Comparison of ENCODE assay signal across 12 cellular contexts in genomic region chr4:2795558-2796260, GRCh38. TPM values are rescaled to one million over a fixed set of nuclear protein-coding genes. Genes with fewer than 3 reads are reported as not detected.
DNase-seq lines count a peak whose midpoint lies in the region; ATAC-seq and TF ChIP-seq lines count a peak whose summit lies in the region.
"Had no signal": no experiment of that assay in that cellular context is flagged by ENCODE, and none has a peak within 500 bp of the region (broad histone marks: within the 10 kb centered on the region; RNA-seq: fewer than 3 reads in every experiment).

No MANE protein-coding gene starts in this region.

- no peak overlapping the region for H3K27ac Mint-ChIP-seq in activated CD4-positive, alpha-beta T cell treated with anti-CD3 and anti-CD28 coated beads, Interleukin-2, amount 10 ng/mL, durations not matched to agents 24 days and 14 days
- H3K27ac Mint-ChIP-seq in activated CD4-positive, alpha-beta T cell treated with anti-CD3 and anti-CD28 coated beads for 36 hours = no peak overlapping the region
- H3K27ac Mint-ChIP-seq in dendritic cell treated with granulocyte-macrophage colony-stimulating factor and Interleukin-4, amounts not matched to agents 40 ng/mL and 50 ng/mL, for 4 days = peak overlapping the region; percentile 94
- H3K27ac Mint-ChIP-seq in CD8-positive, alpha-beta memory T cell = peak overlapping the region in 1 of 8 donors; percentile 64

- TF ChIP-seq CTCF in right lobe of liver (IDR thresholded peaks at IDR 0.05) (no peak), suprapubic skin (IDR thresholded peaks at IDR 0.05) (no peak)

- no peak for ATAC-seq in activated CD4-positive, alpha-beta T cell treated with anti-CD3 and anti-CD28 coated beads for 36 hours
- no peak for ATAC-seq in right lobe of liver

- H3K9me3 ChIP-seq in right lobe of liver = no peaks in the 10 kb centered on the region
- no peaks in the 10 kb centered on the region for H3K9me3 ChIP-seq in suprapubic skin
- H3K9me3 ChIP-seq in CD8-positive, alpha-beta memory T cell (ENCODE audit: low read length) = no peaks in the 10 kb centered on the region
- H3K9me3 ChIP-seq: thoracic aorta had no signal

- H3K4me1 ChIP-seq in right lobe of liver (peaks cover 0 to 87% (median 49%) of the 10 kb centered on the region in 4 donors), suprapubic skin (peaks cover 77% of the 10 kb centered on the region)
- H3K4me1 ChIP-seq in CD8-positive, alpha-beta memory T cell (ENCODE audit: insufficient read depth, low read length) = peaks cover 55% of the 10 kb centered on the region

- POLR2A ChIA-PET in activated CD4-positive, alpha-beta T cell treated with anti-CD3 and anti-CD28 coated beads for 36 hours (lab: Charles Lee) = interaction anchor here (1.1 kb wide), 1 partner anchor 50 kb away, joined by 3 read pairs; no protein-coding TSS in a partner anchor
- POLR2A ChIA-PET in CD8-positive, alpha-beta memory T cell (lab: Charles Lee) = no interaction called here

- intact Hi-C loops in activated CD4-positive, alpha-beta T cell treated with anti-CD3 and anti-CD28 coated beads, Interleukin-2, amount 10 ng/mL, durations not matched to agents 24 days and 14 days (cut with micrococcal nuclease) = loop anchor here (5.0 kb wide), 2 partner anchors 33 to 48 kb away; no protein-coding TSS in a partner anchor
- intact Hi-C loops in activated CD4-positive, alpha-beta T cell treated with anti-CD3 and anti-CD28 coated beads for 36 hours (cut with DNase I, micrococcal nuclease) = loop anchor here in 1 of 2 experiments (5.0 kb wide), 1 partner anchor 33 kb away; no protein-coding TSS in a partner anchor
- intact Hi-C loops in dendritic cell treated with granulocyte-macrophage colony-stimulating factor and Interleukin-4, amounts not matched to agents 40 ng/mL and 50 ng/mL, for 4 days (cut with micrococcal nuclease) = loop anchor here (5.0 kb wide), 1 partner anchor 137 kb away; no protein-coding TSS in a partner anchor
- intact Hi-C loops in right lobe of liver (cut with DNase I) = no loop called here

- H3K27me3 ChIP-seq in right lobe of liver (no peaks in the 10 kb centered on the region), suprapubic skin (no peaks in the 10 kb centered on the region)
- no peaks in the 10 kb centered on the region for H3K27me3 ChIP-seq in CD8-positive, alpha-beta memory T cell (ENCODE audit: insufficient read depth, low read length, poor library complexity, severe bottlenecking)

- H3K4me3 ChIP-seq in right lobe of liver = peak overlapping the region; percentile 72 to 83 (median 75)
- peak overlapping the region; percentile 87 for H3K4me3 ChIP-seq in suprapubic skin
- H3K4me3 ChIP-seq in CD8-positive, alpha-beta memory T cell (ENCODE audit: low read length) = no peak overlapping the region
- H3K4me3 ChIP-seq: thoracic aorta had no signal

- 40% methylated on average over 1 of the region's 24 CpGs for WGBS in right lobe of liver (ENCODE audit: insufficient coverage, low coverage, low lambda C conversion rate, missing lambda C conversion rate)
- WGBS in suprapubic skin = 35% methylated on average over 19 of the region's 24 CpGs

- CTCF ChIA-PET in activated CD4-positive, alpha-beta T cell treated with anti-CD3 and anti-CD28 coated beads for 36 hours (lab: Charles Lee) = no interaction called here
- CTCF ChIA-PET in CD8-positive, alpha-beta memory T cell (lab: Charles Lee) = interaction anchor here (1.0 kb wide), 1 partner anchor 32 kb away, joined by 3 read pairs; no protein-coding TSS in a partner anchor

- H3K27ac ChIP-seq in right lobe of liver (peak overlapping the region; percentile 85 to 90 (median 85)), suprapubic skin (peak overlapping the region; percentile 84)
- no peak overlapping the region for H3K27ac ChIP-seq in CD8-positive, alpha-beta memory T cell (ENCODE audit: low read depth, low read length)
- H3K27ac ChIP-seq: VCaP had no signal

- TF ChIP-seq EP300 in suprapubic skin (IDR thresholded peaks at IDR 0.05) = no peak

- no peak for TF ChIP-seq POLR2A in right lobe of liver (IDR thresholded peaks at IDR 0.05)
- TF ChIP-seq POLR2A in suprapubic skin (IDR thresholded peaks at IDR 0.05) = no peak

- no peak for DNase-seq in activated CD4-positive, alpha-beta T cell treated with anti-CD3 and anti-CD28 coated beads, Interleukin-2, amount 10 ng/mL, durations not matched to agents 24 days and 14 days
- no peak for DNase-seq in activated CD4-positive, alpha-beta T cell treated with anti-CD3 and anti-CD28 coated beads for 36 hours
- DNase-seq in right lobe of liver = peak; percentile 39 to 59 (median 53)
- DNase-seq in suprapubic skin (ENCODE audit: low spot score in 2 of 2) = peak; percentile 76 to 77
- no peak for DNase-seq in NCI-H82 treated with DMSO at 0.1 percent for 48 hours (lab: John Stamatoyannopoulos, UW; ENCODE audit: unreplicated experiment)
- no peak for DNase-seq in CD8-positive, alpha-beta memory T cell
- DNase-seq in effector CD8-positive, alpha-beta T cell (lab: John Stamatoyannopoulos, UW) = no peak
- DNase-seq: NCI-H1105; stimulated activated CD4-positive, alpha-beta T cell treated with anti-CD3 and anti-CD28 coated beads, Interleukin-2, amount 100 ng/mL, for 24 hours had no signal

- peak overlapping the region; percentile 90 for H3K4me3 Mint-ChIP-seq in activated CD4-positive, alpha-beta T cell treated with anti-CD3 and anti-CD28 coated beads, Interleukin-2, amount 10 ng/mL, durations not matched to agents 24 days and 14 days
- no peak overlapping the region for H3K4me3 Mint-ChIP-seq in activated CD4-positive, alpha-beta T cell treated with anti-CD3 and anti-CD28 coated beads for 36 hours
- peak overlapping the region; percentile 88 for H3K4me3 Mint-ChIP-seq in dendritic cell treated with granulocyte-macrophage colony-stimulating factor and Interleukin-4, amounts not matched to agents 40 ng/mL and 50 ng/mL, for 4 days
- H3K4me3 Mint-ChIP-seq in CD8-positive, alpha-beta memory T cell = peak overlapping the region in 1 of 7 donors; percentile 40

- H3K27me3 Mint-ChIP-seq in activated CD4-positive, alpha-beta T cell treated with anti-CD3 and anti-CD28 coated beads, Interleukin-2, amount 10 ng/mL, durations not matched to agents 24 days and 14 days = no peaks in the 10 kb centered on the region
- no peaks in the 10 kb centered on the region for H3K27me3 Mint-ChIP-seq in activated CD4-positive, alpha-beta T cell treated with anti-CD3 and anti-CD28 coated beads for 36 hours
- no peaks in the 10 kb centered on the region for H3K27me3 Mint-ChIP-seq in dendritic cell treated with granulocyte-macrophage colony-stimulating factor and Interleukin-4, amounts not matched to agents 40 ng/mL and 50 ng/mL, for 4 days
- no peaks in the 10 kb centered on the region for H3K27me3 Mint-ChIP-seq in CD8-positive, alpha-beta memory T cell

- H3K36me3 ChIP-seq in right lobe of liver = peaks cover 0 to 2% (median 0%) of the 10 kb centered on the region in 4 donors
- no peaks in the 10 kb centered on the region for H3K36me3 ChIP-seq in suprapubic skin
- H3K36me3 ChIP-seq in CD8-positive, alpha-beta memory T cell (ENCODE audit: insufficient read depth, low read length) = no peaks in the 10 kb centered on the region
- H3K36me3 ChIP-seq: thoracic aorta had no signal

- no peaks in the 10 kb centered on the region for H3K9me3 Mint-ChIP-seq in activated CD4-positive, alpha-beta T cell treated with anti-CD3 and anti-CD28 coated beads, Interleukin-2, amount 10 ng/mL, durations not matched to agents 24 days and 14 days
- H3K9me3 Mint-ChIP-seq in activated CD4-positive, alpha-beta T cell treated with anti-CD3 and anti-CD28 coated beads for 36 hours (ENCODE audit: low read depth) = no peaks in the 10 kb centered on the region
- no peaks in the 10 kb centered on the region for H3K9me3 Mint-ChIP-seq in dendritic cell treated with granulocyte-macrophage colony-stimulating factor and Interleukin-4, amounts not matched to agents 40 ng/mL and 50 ng/mL, for 4 days
- no peaks in the 10 kb centered on the region for H3K9me3 Mint-ChIP-seq in CD8-positive, alpha-beta memory T cell

- peaks cover 9% of the 10 kb centered on the region for H3K36me3 Mint-ChIP-seq in activated CD4-positive, alpha-beta T cell treated with anti-CD3 and anti-CD28 coated beads, Interleukin-2, amount 10 ng/mL, durations not matched to agents 24 days and 14 days (ENCODE audit: low read depth)
- peaks cover 2% of the 10 kb centered on the region for H3K36me3 Mint-ChIP-seq in activated CD4-positive, alpha-beta T cell treated with anti-CD3 and anti-CD28 coated beads for 36 hours (ENCODE audit: low read depth)
- H3K36me3 Mint-ChIP-seq in dendritic cell treated with granulocyte-macrophage colony-stimulating factor and Interleukin-4, amounts not matched to agents 40 ng/mL and 50 ng/mL, for 4 days (ENCODE audit: low read depth) = peaks cover 75% of the 10 kb centered on the region
- no peaks in the 10 kb centered on the region for H3K36me3 Mint-ChIP-seq in CD8-positive, alpha-beta memory T cell

- peaks cover 48% of the 10 kb centered on the region for H3K4me1 Mint-ChIP-seq in activated CD4-positive, alpha-beta T cell treated with anti-CD3 and anti-CD28 coated beads, Interleukin-2, amount 10 ng/mL, durations not matched to agents 24 days and 14 days
- peaks cover 49% of the 10 kb centered on the region for H3K4me1 Mint-ChIP-seq in activated CD4-positive, alpha-beta T cell treated with anti-CD3 and anti-CD28 coated beads for 36 hours
- H3K4me1 Mint-ChIP-seq in dendritic cell treated with granulocyte-macrophage colony-stimulating factor and Interleukin-4, amounts not matched to agents 40 ng/mL and 50 ng/mL, for 4 days (ENCODE audit: low read depth) = peaks cover 85% of the 10 kb centered on the region
- H3K4me1 Mint-ChIP-seq in CD8-positive, alpha-beta memory T cell = peaks cover 35 to 63% (median 43%) of the 10 kb centered on the region in 3 donors

RNA-seq across cellular contexts. Expression of gene SH3BP2, which starts 2.8 kb away (rescaled TPM):
- 83.9 and 88.5 TPM in 2 replicates for total RNA-seq in activated CD4-positive, alpha-beta T cell treated with anti-CD3 and anti-CD28 coated beads, Interleukin-2, amount 10 ng/mL, durations not matched to agents 24 days and 14 days
- total RNA-seq in activated CD4-positive, alpha-beta T cell treated with anti-CD3 and anti-CD28 coated beads for 36 hours = 10 to 100 TPM; 63.3 to 68.3 TPM
- total RNA-seq in right lobe of liver (10 to 100 TPM; 34.9 to 51.8 (median 40.7) TPM), suprapubic skin (100 to 1,000 TPM; 116 to 709 (median 162) TPM)
- total RNA-seq in CD8-positive, alpha-beta memory T cell = 10 to 100 TPM; 68.8 to 75.4 TPM
- 35.7 TPM for polyA plus RNA-seq in CD8-positive, alpha-beta memory T cell

RNA-seq across cellular contexts. Expression of gene TNIP2, which starts 39.6 kb away (rescaled TPM):
- total RNA-seq in activated CD4-positive, alpha-beta T cell treated with anti-CD3 and anti-CD28 coated beads, Interleukin-2, amount 10 ng/mL, durations not matched to agents 24 days and 14 days = 98.7 and 99.6 TPM in 2 replicates
- 10 to 100 TPM; 50.6 to 59.4 TPM for total RNA-seq in activated CD4-positive, alpha-beta T cell treated with anti-CD3 and anti-CD28 coated beads for 36 hours
- 10 to 100 TPM in 5 of 6 experiments, 1 to 10 TPM in 1; 9.7 to 40.6 (median 18.8) TPM for total RNA-seq in right lobe of liver
- 10 to 100 TPM; 21.8 to 36.0 (median 30.8) TPM for total RNA-seq in suprapubic skin
- 10 to 100 TPM; 87.7 to 92.3 TPM for total RNA-seq in CD8-positive, alpha-beta memory T cell
- polyA plus RNA-seq in CD8-positive, alpha-beta memory T cell = 57.4 TPM

RNA-seq across cellular contexts. Expression of gene ADD1, which starts 47.9 kb away (rescaled TPM):
- total RNA-seq in activated CD4-positive, alpha-beta T cell treated with anti-CD3 and anti-CD28 coated beads, Interleukin-2, amount 10 ng/mL, durations not matched to agents 24 days and 14 days = 187 and 198 TPM in 2 replicates
- total RNA-seq in activated CD4-positive, alpha-beta T cell treated with anti-CD3 and anti-CD28 coated beads for 36 hours = 100 to 1,000 TPM; 196 to 206 TPM
- total RNA-seq in right lobe of liver (100 to 1,000 TPM in 3 of 6 experiments, 10 to 100 TPM in 3; 94.4 to 120 (median 103) TPM), suprapubic skin (100 to 1,000 TPM; 122 to 299 (median 196) TPM)
- 100 to 1,000 TPM; 185 to 192 TPM for total RNA-seq in CD8-positive, alpha-beta memory T cell
- 217 TPM for polyA plus RNA-seq in CD8-positive, alpha-beta memory T cell

Comparison
In these comparisons a context has a peak if more than half of its experiments do, and no peak if none do; other contexts are left out.
1. DNase-seq: peak in right lobe of liver (3 of 3) and suprapubic skin (2 of 2); none in activated CD4-positive, alpha-beta T cell treated with anti-CD3 and anti-CD28 coated beads, Interleukin-2, amount 10 ng/mL, durations not matched to agents 24 days and 14 days (single experiment), activated CD4-positive, alpha-beta T cell treated with anti-CD3 and anti-CD28 coated beads for 36 hours (single experiment), NCI-H82 treated with DMSO at 0.1 percent for 48 hours (single experiment), CD8-positive, alpha-beta memory T cell (0 of 5) and effector CD8-positive, alpha-beta T cell (single experiment).
2. intact Hi-C loops: an anchor here in activated CD4-positive, alpha-beta T cell treated with anti-CD3 and anti-CD28 coated beads, Interleukin-2, amount 10 ng/mL, durations not matched to agents 24 days and 14 days (5.0 kb wide) and dendritic cell treated with granulocyte-macrophage colony-stimulating factor and Interleukin-4, amounts not matched to agents 40 ng/mL and 50 ng/mL, for 4 days (5.0 kb wide); none called in right lobe of liver.